In the genomic region with DNA sequence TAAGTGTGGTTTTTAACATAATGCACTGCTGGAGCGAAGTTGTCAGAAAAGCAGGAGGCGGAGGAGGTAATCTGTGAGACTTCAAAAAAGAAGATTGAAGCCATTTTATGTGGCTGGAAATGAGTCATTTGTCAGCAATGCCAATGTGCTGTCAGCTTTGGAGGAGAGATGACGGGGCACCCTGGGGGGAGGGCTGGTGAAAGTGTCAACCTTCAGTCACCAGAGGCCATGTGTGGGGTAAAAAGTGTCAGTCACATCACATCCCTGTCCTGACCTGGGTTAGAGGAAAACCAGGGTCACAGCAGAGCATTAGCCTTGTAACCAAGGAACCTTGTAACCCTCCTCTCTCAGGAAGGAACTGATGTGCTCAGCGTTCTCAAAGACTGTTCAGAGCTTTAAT, we compare ENCODE assay signal across 18 cellular contexts. TPM values are rescaled to one million over a fixed set of nuclear protein-coding genes. Genes with fewer than 3 reads are reported as not detected.
DNase-seq lines count a peak whose midpoint lies in the region; ATAC-seq and TF ChIP-seq lines count a peak whose summit lies in the region.
"Had no signal": no experiment of that assay in that cellular context is flagged by ENCODE, and none has a peak within 500 bp of the region (broad histone marks: within the 10 kb centered on the region; RNA-seq: fewer than 3 reads in every experiment).

No MANE protein-coding gene starts in this region.

- H3K4me3 Mint-ChIP-seq in activated T-helper 17 cell treated with anti-CD3 and anti-CD28 coated beads, Interleukin-2, amount 50 U/mL, for 72 hours: no peak overlapping the region
- H3K4me3 Mint-ChIP-seq: activated naive CD4-positive, alpha-beta T cell treated with anti-CD3 and anti-CD28 coated beads, Interleukin-2, amount 50 U/mL, for 24 hours; CD4-positive, CD25-positive, alpha-beta regulatory T cell; neural crest cell had no signal

- no peaks in the 10 kb centered on the region for H3K36me3 ChIP-seq in A673 (ENCODE audit: insufficient read depth, low read length, poor library complexity, severe bottlenecking)
- no peaks in the 10 kb centered on the region for H3K36me3 ChIP-seq in GM23248 (ENCODE audit: low read depth)
- no peaks in the 10 kb centered on the region for H3K36me3 ChIP-seq in kidney epithelial cell (ENCODE audit: control insufficient read depth, insufficient read depth, low read length)
- H3K36me3 ChIP-seq in Karpas-422 (ENCODE audit: insufficient read depth, low read length): no peaks in the 10 kb centered on the region

- H3K27ac ChIP-seq in A673 (ENCODE audit: low read depth, low read length, poor library complexity, severe bottlenecking) (no peak overlapping the region), GM23248 (no peak overlapping the region), Karpas-422 (ENCODE audit: low read length) (no peak overlapping the region)
- H3K27ac ChIP-seq: KMS-11 had no signal

- peaks cover 12% of the 10 kb centered on the region for H3K27me3 Mint-ChIP-seq in activated T-helper 17 cell treated with anti-CD3 and anti-CD28 coated beads, Interleukin-2, amount 50 U/mL, for 72 hours

- no peaks in the 10 kb centered on the region for H3K9me3 Mint-ChIP-seq in activated T-helper 17 cell treated with anti-CD3 and anti-CD28 coated beads, Interleukin-2, amount 50 U/mL, for 72 hours
- H3K9me3 Mint-ChIP-seq: activated naive CD4-positive, alpha-beta T cell treated with anti-CD3 and anti-CD28 coated beads, Interleukin-2, amount 50 U/mL, for 24 hours; CD4-positive, CD25-positive, alpha-beta regulatory T cell had no signal

- intact Hi-C loops in A673 (cut with micrococcal nuclease; ENCODE audit: unreplicated experiment): no loop called here

- no peaks in the 10 kb centered on the region for H3K4me1 Mint-ChIP-seq in activated T-helper 17 cell treated with anti-CD3 and anti-CD28 coated beads, Interleukin-2, amount 50 U/mL, for 72 hours
- H3K4me1 Mint-ChIP-seq: activated naive CD4-positive, alpha-beta T cell treated with anti-CD3 and anti-CD28 coated beads, Interleukin-2, amount 50 U/mL, for 24 hours; CD4-positive, CD25-positive, alpha-beta regulatory T cell had no signal

- no peaks in the 10 kb centered on the region for H3F3A ChIP-seq in GM23248 (ENCODE audit: insufficient read depth)

- H2AFZ ChIP-seq in GM23248: no peak overlapping the region
- no peak overlapping the region for H2AFZ ChIP-seq in Karpas-422 (ENCODE audit: low read length)

- H3K4me1 ChIP-seq in A673 (ENCODE audit: insufficient read depth, low read length, poor library complexity, severe bottlenecking) (no peaks in the 10 kb centered on the region), GM23248 (ENCODE audit: insufficient read depth) (peaks cover 11% of the 10 kb centered on the region), Karpas-422 (ENCODE audit: low read length) (no peaks in the 10 kb centered on the region)

- no peaks in the 10 kb centered on the region for H3K36me3 Mint-ChIP-seq in activated T-helper 17 cell treated with anti-CD3 and anti-CD28 coated beads, Interleukin-2, amount 50 U/mL, for 72 hours (ENCODE audit: low read depth)
- H3K36me3 Mint-ChIP-seq: activated naive CD4-positive, alpha-beta T cell treated with anti-CD3 and anti-CD28 coated beads, Interleukin-2, amount 50 U/mL, for 24 hours; CD4-positive, CD25-positive, alpha-beta regulatory T cell had no signal

- no TSS peak for BruUV-seq in A673 (replicated peaks; lab: Mats Ljungman, UMichigan)

- peak; percentile 64 for ATAC-seq in activated T-helper 17 cell treated with anti-CD3 and anti-CD28 coated beads, Interleukin-2, amount 50 U/mL, for 72 hours (replicated peaks)
- ATAC-seq in HG03159 (IDR thresholded peaks at IDR 0.05; ENCODE audit: unreplicated experiment): no peak
- no peak for ATAC-seq in GM21526 (IDR thresholded peaks at IDR 0.05; ENCODE audit: low FRiP score, unreplicated experiment)

- in situ Hi-C loops in GM23248 (cut with MboI): no loop called here
- in situ Hi-C loops in GM13976 (cut with MboI; ENCODE audit: low sequenced_read_pairs, unreplicated experiment): no loop called here

- H3K27me3 ChIP-seq in A673 (replicated peaks; ENCODE audit: insufficient read depth, low read depth, low read length, poor library complexity) (peaks cover 5% of the 10 kb centered on the region), GM23248 (replicated peaks; ENCODE audit: insufficient read depth) (no peaks in the 10 kb centered on the region), kidney epithelial cell (ENCODE audit: control insufficient read depth, insufficient read depth, low read length) (no peaks in the 10 kb centered on the region), Karpas-422 (ENCODE audit: low read length) (no peaks in the 10 kb centered on the region)

- POLR2A ChIA-PET in A673 (lab: Charles Lee; ENCODE audit: low non-redundant PET): no interaction called here

- H4K20me1 ChIP-seq in GM23248 (ENCODE audit: insufficient read depth) (no peaks in the 10 kb centered on the region), Karpas-422 (ENCODE audit: insufficient read depth, low read depth, low read length) (no peaks in the 10 kb centered on the region)

- H3K9me3 ChIP-seq in A673 (ENCODE audit: low read depth, low read length, poor library complexity, severe bottlenecking) (no peaks in the 10 kb centered on the region), GM23248 (ENCODE audit: low read depth) (no peaks in the 10 kb centered on the region), Karpas-422 (ENCODE audit: low read length) (no peaks in the 10 kb centered on the region)

- H3K4me2 ChIP-seq in GM23248 (ENCODE audit: unreplicated experiment) (no peak overlapping the region), Karpas-422 (ENCODE audit: low read depth, low read length, poor library complexity, severe bottlenecking) (no peak overlapping the region)
- H3K4me2 ChIP-seq: KMS-11 had no signal

- no peaks in the 10 kb centered on the region for H3K79me2 ChIP-seq in GM23248 (ENCODE audit: insufficient read depth)
- no peaks in the 10 kb centered on the region for H3K79me2 ChIP-seq in Karpas-422 (ENCODE audit: low read length)

- no peaks in the 10 kb centered on the region for H3K9me2 ChIP-seq in GM23248 (ENCODE audit: insufficient read depth)
- no peaks in the 10 kb centered on the region for H3K9me2 ChIP-seq in Karpas-422 (replicated peaks; ENCODE audit: insufficient read depth, low read length)

- H3K27ac Mint-ChIP-seq in activated T-helper 17 cell treated with anti-CD3 and anti-CD28 coated beads, Interleukin-2, amount 50 U/mL, for 72 hours: no peak overlapping the region
- H3K27ac Mint-ChIP-seq: activated naive CD4-positive, alpha-beta T cell treated with anti-CD3 and anti-CD28 coated beads, Interleukin-2, amount 50 U/mL, for 24 hours; CD4-positive, CD25-positive, alpha-beta regulatory T cell had no signal

- DNase-seq in A673 (ENCODE audit: low spot score) (peak; percentile 70), GM23248 (peak; percentile 63), kidney epithelial cell (ENCODE audit: low read depth) (peak; percentile 25), Karpas-422 (no peak), GM13976 (ENCODE audit: low spot score) (no peak)
- DNase-seq: activated CD4-positive, CD25-positive, alpha-beta regulatory T cell treated with anti-CD3 and anti-CD28 coated beads, Interleukin-2, amount 50 U/mL, for 72 hours; CD4-positive, CD25-positive, alpha-beta regulatory T cell; effector CD4-positive, alpha-beta T cell; HCEC 1CT; Right ventricle myocardium superior; stimulated activated CD4-positive, alpha-beta T cell treated with anti-CD3 and anti-CD28 coated beads, Interleukin-2, amount 100 ng/mL, for 24 hours; substantia nigra had no signal

- 46 to 47% methylated on average over 4 of the region's 4 CpGs for WGBS in GM23248 (ENCODE audit: low coverage in 1 of 2, low lambda C conversion rate in 2 of 2, missing lambda C conversion rate in 2 of 2), 2 experiments

- no peak for TF ChIP-seq CTCF in A673 (conservative IDR thresholded peaks at IDR 0.05; ENCODE audit: low read depth, low read length)
- TF ChIP-seq CTCF in kidney epithelial cell (IDR thresholded peaks at IDR 0.05; ENCODE audit: insufficient read depth, low read length, poor library complexity, severe bottlenecking): no peak
- TF ChIP-seq CTCF in GM13976 (IDR thresholded peaks at IDR 0.05; ENCODE audit: borderline replicate concordance, control extremely low read depth, extremely low read depth, insufficient read depth, missing control alignments): no peak

- CTCF ChIA-PET in A673 (lab: Charles Lee): no interaction called here

- no peak overlapping the region for H3K4me3 ChIP-seq in A673 (ENCODE audit: low read depth, low read length, poor library complexity, severe bottlenecking)
- no peak overlapping the region for H3K4me3 ChIP-seq in GM23248
- no peak overlapping the region for H3K4me3 ChIP-seq in kidney epithelial cell (ENCODE audit: low read depth, low read length)
- H3K4me3 ChIP-seq in Karpas-422 (ENCODE audit: low read length): no peak overlapping the region

- H3K9ac ChIP-seq in GM23248 (no peak overlapping the region), Karpas-422 (ENCODE audit: low read length) (no peak overlapping the region)
- H3K9ac ChIP-seq: KMS-11 had no signal

RNA-seq across cellular contexts. Expression of gene TLR4, which starts 59.1 kb away (rescaled TPM):
- not detected in 2 replicates for total RNA-seq in A673 (2021)
- total RNA-seq in GM23248 (2014; rRNA removed; shearing (Covaris generic)): 11.9 and 13.8 TPM in 2 replicates
- 5.1 TPM in 2 replicates for polyA plus RNA-seq in GM23248 (2016; fragmentation: Nextera tagmentation; extraction: Ambion mirVana)
- not detected for total RNA-seq in activated T-helper 17 cell treated with anti-CD3 and anti-CD28 coated beads, Interleukin-2, amount 50 U/mL, for 72 hours
- total RNA-seq in kidney epithelial cell: 5.2 and 5.9 TPM in 2 replicates
- total RNA-seq in Karpas-422 (2014; rRNA removed; shearing (Covaris generic); ENCODE audit: low replicate concordance): 5.8 and 7.3 TPM in 2 replicates

Comparison
In these comparisons a context has a peak if more than half of its experiments do, and no peak if none do; other contexts are left out.
1. DNase-seq: peak in A673 (single experiment), GM23248 (single experiment) and kidney epithelial cell (single experiment); none in Karpas-422 (single experiment) and GM13976 (single experiment).